Comparison of ENCODE assay signal across 28 cellular contexts in genomic region chr6:156757849-156758248, GRCh38.
"Had no signal": no experiment of that assay in that cellular context is flagged by ENCODE, and none has a peak within 500 bp of the region (broad histone marks: within the 10 kb centered on the region; RNA-seq: fewer than 3 reads in every experiment).

No MANE protein-coding gene starts in this region.

- H3K4me3 ChIP-seq: colonic mucosa, esophagus squamous epithelium, gastrocnemius medialis, heart right ventricle, left lung, lower lobe of right lung, mucosa of descending colon had no signal

- H3K27ac ChIP-seq: colonic mucosa, epithelial cell of prostate, esophagus squamous epithelium, gastrocnemius medialis, heart right ventricle, left lung, lower lobe of right lung had no signal

- ATAC-seq: effector memory CD8-positive, alpha-beta T cell; esophagus mucosa; gastrocnemius medialis; heart right ventricle; left cardiac atrium; left lung; left ventricle myocardium superior; lower lobe of right lung; mucosa of descending colon had no signal

- H3K4me1 Mint-ChIP-seq: endodermal cell had no signal

- H3K36me3 ChIP-seq: colonic mucosa, esophagus squamous epithelium, gastrocnemius medialis, heart right ventricle, left lung, lower lobe of right lung had no signal

- H3K9me3 ChIP-seq: colonic mucosa, esophagus squamous epithelium, gastrocnemius medialis, heart right ventricle, left lung, lower lobe of right lung, mucosa of descending colon had no signal

- H3K36me3 Mint-ChIP-seq: memory B cell, naive B cell had no signal

- H3K9me3 Mint-ChIP-seq: dendritic cell treated with granulocyte-macrophage colony-stimulating factor and Interleukin-4, amounts not matched to agents 40 ng/mL and 50 ng/mL, for 4 days; effector memory CD8-positive, alpha-beta T cell; endodermal cell; memory B cell; naive B cell had no signal

- H3K27ac Mint-ChIP-seq: dendritic cell treated with granulocyte-macrophage colony-stimulating factor and Interleukin-4, amounts not matched to agents 40 ng/mL and 50 ng/mL, for 4 days; effector memory CD8-positive, alpha-beta T cell; endodermal cell; memory B cell; naive B cell had no signal

- H3K27me3 Mint-ChIP-seq: dendritic cell treated with granulocyte-macrophage colony-stimulating factor and Interleukin-4, amounts not matched to agents 40 ng/mL and 50 ng/mL, for 4 days; memory B cell; naive B cell had no signal

- DNase-seq: colonic mucosa; cortex of kidney; effector CD8-positive, alpha-beta T cell; effector memory CD8-positive, alpha-beta T cell; endodermal cell; erythroblast; esophagus squamous epithelium; foreskin fibroblast; foreskin melanocyte; gastrocnemius medialis; glutamatergic neuron; head of caudate nucleus; heart right ventricle; hippocampal formation; left cardiac atrium; left lung; left ventricle myocardium superior; lower lobe of right lung; mesendoderm; mucosa of descending colon; naive B cell had no signal

- H3K4me3 Mint-ChIP-seq: dendritic cell treated with granulocyte-macrophage colony-stimulating factor and Interleukin-4, amounts not matched to agents 40 ng/mL and 50 ng/mL, for 4 days; effector memory CD8-positive, alpha-beta T cell; endodermal cell; memory B cell had no signal

- FAIRE-seq: endometrium, islet of Langerhans, keratinocyte had no signal

- H3K4me1 ChIP-seq: colonic mucosa, esophagus squamous epithelium, gastrocnemius medialis, heart right ventricle, left lung, lower lobe of right lung had no signal

- H3K27me3 ChIP-seq: colonic mucosa, esophagus squamous epithelium, gastrocnemius medialis, heart right ventricle, left lung had no signal
